8 cellular contexts compared by ENCODE assay signal in the genomic region with DNA sequence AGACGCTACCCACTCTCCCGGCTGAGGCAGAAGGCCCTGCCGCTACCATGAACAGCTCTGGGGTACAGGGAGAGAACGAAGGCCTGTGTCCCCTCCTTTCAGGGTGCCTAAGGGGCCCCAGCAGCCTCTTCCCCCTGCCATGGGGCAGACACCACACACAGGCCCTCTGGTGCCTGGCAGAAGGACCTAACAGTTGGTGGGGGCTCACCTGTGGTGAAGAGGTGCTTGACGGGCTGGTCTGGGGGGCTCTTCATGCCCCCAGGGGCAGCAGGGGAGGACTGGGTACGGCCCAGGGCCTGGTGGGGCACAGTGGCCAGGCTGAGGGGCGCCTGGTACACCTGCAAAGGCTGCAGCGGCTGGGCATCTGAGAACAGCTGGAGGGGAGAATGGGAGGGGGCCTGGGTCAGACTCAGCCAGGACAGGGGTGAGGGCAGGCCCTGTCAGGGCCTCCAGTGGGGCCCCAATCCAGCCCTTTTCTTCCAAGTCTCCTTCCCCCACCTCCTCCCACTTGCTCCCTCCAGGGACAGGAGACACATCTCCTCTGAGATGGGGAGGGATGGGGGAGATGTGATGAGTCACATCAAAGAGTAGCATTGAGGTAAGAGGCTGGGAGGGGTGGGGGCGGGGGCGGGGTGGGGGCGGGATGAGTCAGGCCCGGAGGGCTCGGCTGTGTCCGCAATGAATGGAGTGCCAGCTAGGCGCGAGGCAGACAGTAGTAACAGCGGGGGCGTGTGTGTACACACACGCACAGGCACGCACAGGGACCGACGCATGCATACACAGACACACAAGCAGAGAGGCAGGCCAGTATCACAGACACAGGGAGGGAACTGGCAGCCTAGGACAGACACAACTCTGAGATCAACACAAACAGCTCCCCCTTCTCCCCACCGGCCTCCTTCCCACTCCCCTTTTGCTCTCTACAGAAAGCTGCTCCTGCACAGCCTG. TPM values are rescaled to one million over a fixed set of nuclear protein-coding genes. Genes with fewer than 3 reads are reported as not detected.
DNase-seq lines count a peak whose midpoint lies in the region; ATAC-seq and TF ChIP-seq lines count a peak whose summit lies in the region.

No MANE protein-coding gene starts in this region.

- H2BK15ac ChIP-seq in H9 (ENCODE audit: low read depth, low read length), result no peak overlapping the region

- no peak overlapping the region for H2BK120ac ChIP-seq in H9 (ENCODE audit: low read depth, low read length, poor library complexity, severe bottlenecking)

- H3K4me1 Mint-ChIP-seq in H9, result peaks cover 39 to 43% of the 10 kb centered on the region in 2 experiments

- H3K9me3 ChIP-seq in H9 (ENCODE audit: control insufficient read depth, low read depth, low read length), result no peaks in the 10 kb centered on the region
- no peaks in the 10 kb centered on the region for H3K9me3 ChIP-seq in SK-N-SH
- no peaks in the 10 kb centered on the region for H3K9me3 ChIP-seq in ascending aorta
- H3K9me3 ChIP-seq in Peyer's patch, result no peaks in the 10 kb centered on the region

- H3K9ac ChIP-seq in H9 (ENCODE audit: extremely low read depth, insufficient read length, low read length) (peak overlapping the region; percentile 26), SK-N-SH (peak overlapping the region; percentile 42; the same call in 1 of the 2 replicates)

- H3K9me3 Mint-ChIP-seq in H9, result no peaks in the 10 kb centered on the region

- H3K27me3 Mint-ChIP-seq in H9 (ENCODE audit: low read depth), result peaks cover 1% of the 10 kb centered on the region; the same call in 1 of the 2 replicates

- no CpG with 5 or more reads among the region's 23 CpGs for whole genome bisulfite sequencing in H9 (ENCODE audit: extremely low coverage, insufficient read length, low lambda C conversion rate)
- 26% methylated on average over 17 of the region's 23 CpGs for WGBS in SK-N-SH (ENCODE audit: low lambda C conversion rate)

- no peak overlapping the region for H4K8ac ChIP-seq in H9 (replicated peaks; ENCODE audit: insufficient read length, low read depth, low read length)

- H3K27ac ChIP-seq in H9 (ENCODE audit: insufficient read length, low read depth, low read length), result no peak overlapping the region
- H3K27ac ChIP-seq in SK-N-SH (ENCODE audit: low read depth in 2 of 2, low read length in 1 of 2), result peak overlapping the region in 1 of 2 experiments; percentile 75; a peak in 3 of 4 replicates
- peak overlapping the region; percentile 69 to 76 for H3K27ac ChIP-seq in ascending aorta
- H3K27ac ChIP-seq in Peyer's patch, result peak overlapping the region in 1 of 4 donors; percentile 16

- no peaks in the 10 kb centered on the region for H3K79me1 ChIP-seq in H9 (ENCODE audit: insufficient read depth, low read depth, low read length, poor library complexity, severe bottlenecking)

- no peak overlapping the region for H2BK5ac ChIP-seq in H9 (ENCODE audit: insufficient read length, low read length)

- no peak for TF ChIP-seq POLR2A in Peyer's patch (IDR thresholded peaks at IDR 0.05)

- H3K4me1 ChIP-seq in H9 (ENCODE audit: insufficient read depth, low read length) (no peaks in the 10 kb centered on the region), SK-N-SH (ENCODE audit: control insufficient read depth in 1 of 2, insufficient read depth in 2 of 2, low read depth in 1 of 2, low read length in 1 of 2) (peaks cover 12 to 15% of the 10 kb centered on the region in 2 experiments; a peak in 3 of 4 replicates), ascending aorta (no peaks in the 10 kb centered on the region), Peyer's patch (peaks cover 0 to 6% (median 0%) of the 10 kb centered on the region in 4 donors)

- H3K4me3 ChIP-seq in SK-N-SH (ENCODE audit: low read depth in 2 of 2, low read length in 1 of 2) (no peak overlapping the region), ascending aorta (no peak overlapping the region), kidney epithelial cell (ENCODE audit: low read depth, low read length) (no peak overlapping the region), Peyer's patch (no peak overlapping the region)

- H3F3A ChIP-seq in SK-N-SH (replicated peaks; ENCODE audit: insufficient read depth), result peaks cover 20% of the 10 kb centered on the region

- H3K18ac ChIP-seq in H9 (ENCODE audit: insufficient read length, low read depth, low read length), result peak overlapping the region; percentile 60

- POLR2A ChIA-PET in SK-N-SH (lab: Yijun Ruan, JAX), result interaction anchor here (0.5 to 1.1 kb wide), 3 partner anchors 9 to 1427 kb away, joined by 3 read pairs; no protein-coding TSS in a partner anchor

- peaks cover 29 to 52% (median 51%) of the 10 kb centered on the region in 3 experiments; a peak in 6 of 7 replicates for H3K36me3 Mint-ChIP-seq in H9 (ENCODE audit: insufficient read depth in 1 of 3, low read depth in 3 of 3)

- H4K91ac ChIP-seq in H9 (ENCODE audit: insufficient read length, low read depth, low read length), result no peak overlapping the region

- peak overlapping the region; percentile 56 to 76 for H3K4me3 Mint-ChIP-seq in H9

- peaks cover 6% of the 10 kb centered on the region for H3K23me2 ChIP-seq in H9 (ENCODE audit: insufficient read length, low read depth, low read length, poor library complexity, severe bottlenecking)

- H3T11ph ChIP-seq in H9 (ENCODE audit: low read length), result no peak overlapping the region

- H2AK5ac ChIP-seq in H9 (ENCODE audit: insufficient read length, low read length), result no peak overlapping the region

- CTCF ChIA-PET in SK-N-SH (lab: Yijun Ruan, JAX), result interaction anchor here (0.7 to 4.3 kb wide), 9 partner anchors 16 to 177 kb away, joined by 3 to 23 read pairs (median 5); partner anchors contain the start of gene G6PC3

- DNase-seq in H9 (peak; percentile 89), SK-N-SH (peak; percentile 81), ascending aorta (ENCODE audit: low spot score in 2 of 2) (no peak), kidney epithelial cell (ENCODE audit: low read depth) (peak; percentile 72), Peyer's patch (no peak)
- DNase-seq in stimulated activated CD4-positive, alpha-beta T cell treated with anti-CD3 and anti-CD28 coated beads, TNF-alpha, amount 100 ng/mL, for 48 hours (ENCODE audit: low read depth in 3 of 3), result peak; percentile 20 to 51 (median 39)

- TF ChIP-seq RAD21 in SK-N-SH (IDR thresholded peaks at IDR 0.05; ENCODE audit: low read length), result no peak

- no peak overlapping the region for H3K23ac ChIP-seq in H9 (ENCODE audit: insufficient read length, low read depth, low read length)

- ATAC-seq in HG02588 (IDR thresholded peaks at IDR 0.05; ENCODE audit: unreplicated experiment) (no peak), HG02973 (IDR thresholded peaks at IDR 0.05; ENCODE audit: unreplicated experiment) (no peak)

- intact Hi-C loops in ascending aorta (cut with DNase I), result loop anchor here (5.0 kb wide), 1 partner anchor 36 kb away; the partner anchor contains the start of gene HDAC5

- H3K4me2 ChIP-seq in H9 (ENCODE audit: insufficient read depth, insufficient read length, low read length) (peak overlapping the region; percentile 78), SK-N-SH (peak overlapping the region; percentile 79)

- TF ChIP-seq EP300 in SK-N-SH (IDR thresholded peaks at IDR 0.05; ENCODE audit: borderline replicate concordance in 1 of 2, low read depth in 1 of 2, low read length in 1 of 2), result no peak

- H4K20me1 ChIP-seq in H9 (ENCODE audit: control insufficient read depth, insufficient read depth, insufficient read length) (no peaks in the 10 kb centered on the region), SK-N-SH (ENCODE audit: insufficient read depth) (no peaks in the 10 kb centered on the region)

- H4K5ac ChIP-seq in H9 (ENCODE audit: insufficient read length, low read depth, low read length), result peak overlapping the region; percentile 67

- H3K36me3 ChIP-seq in SK-N-SH (replicated peaks in 1 of 2; ENCODE audit: control insufficient read depth in 1 of 2, insufficient read depth in 2 of 2, low read length in 1 of 2), result peaks cover 4 to 15% of the 10 kb centered on the region in 2 experiments
- peaks cover 96 to 97% of the 10 kb centered on the region in 2 donors for H3K36me3 ChIP-seq in ascending aorta
- no peaks in the 10 kb centered on the region for H3K36me3 ChIP-seq in kidney epithelial cell (ENCODE audit: control insufficient read depth, insufficient read depth, low read length)
- peaks cover 0 to 81% (median 0%) of the 10 kb centered on the region in 3 donors for H3K36me3 ChIP-seq in Peyer's patch

- H3K9me2 ChIP-seq in SK-N-SH, result no peaks in the 10 kb centered on the region

- H3K4ac ChIP-seq in H9 (ENCODE audit: low read depth, low read length), result no peak overlapping the region

- no peak overlapping the region for H2AFZ ChIP-seq in H9 (ENCODE audit: low read length)
- no peak overlapping the region for H2AFZ ChIP-seq in SK-N-SH (ENCODE audit: low read depth)

- H3K27ac Mint-ChIP-seq in H9, result peak overlapping the region; percentile 96 to 98 (median 97); a peak in 6 of 7 replicates

- H2BK20ac ChIP-seq in H9 (ENCODE audit: low read depth, low read length, poor library complexity, severe bottlenecking), result no peak overlapping the region

- TF ChIP-seq CTCF in H9 (conservative IDR thresholded peaks at IDR 0.05) (no peak), SK-N-SH (IDR thresholded peaks at IDR 0.05) (no peak), ascending aorta (IDR thresholded peaks at IDR 0.05) (no peak), kidney epithelial cell (IDR thresholded peaks at IDR 0.05; ENCODE audit: insufficient read depth, low read length, poor library complexity, severe bottlenecking) (no peak), Peyer's patch (IDR thresholded peaks at IDR 0.05) (no peak)

- H3K27me3 ChIP-seq in H9 (ENCODE audit: insufficient read depth, low read length), result no peaks in the 10 kb centered on the region
- H3K27me3 ChIP-seq in SK-N-SH (ENCODE audit: insufficient read depth), result no peaks in the 10 kb centered on the region
- H3K27me3 ChIP-seq in ascending aorta, result no peaks in the 10 kb centered on the region
- no peaks in the 10 kb centered on the region for H3K27me3 ChIP-seq in kidney epithelial cell (ENCODE audit: control insufficient read depth, insufficient read depth, low read length)
- no peaks in the 10 kb centered on the region for H3K27me3 ChIP-seq in Peyer's patch

- no peaks in the 10 kb centered on the region for H3K79me2 ChIP-seq in H9 (ENCODE audit: insufficient read depth, low read length)
- H3K79me2 ChIP-seq in SK-N-SH (ENCODE audit: insufficient read depth), result no peaks in the 10 kb centered on the region

- peak overlapping the region; percentile 66 for H2BK12ac ChIP-seq in H9 (ENCODE audit: insufficient read length, low read depth, low read length)

- H3K56ac ChIP-seq in H9 (ENCODE audit: insufficient read length, low read depth, low read length), result no peak overlapping the region

- 0 out of 2 replicates have a peak overlapping the region, but pooled peaks have one; percentile 41 for H3K14ac ChIP-seq in H9 (ENCODE audit: insufficient read depth, low read length)

RNA-seq across cellular contexts. Expression of gene G6PC3, which starts 16.1 kb away (rescaled TPM):
- total RNA-seq in H9 (2021) (105 and 109 TPM in 2 replicates), ascending aorta (111 TPM), kidney epithelial cell (37.5 and 53.9 TPM in 2 replicates), Peyer's patch (10 to 100 TPM in 3 of 4 donors, 1 to 10 TPM in 1; 8.3 to 48.9 (median 33.8) TPM)
- 158 and 166 TPM in 2 replicates for polyA plus RNA-seq in SK-N-SH (2012; rRNA removed)
- polyA plus RNA-seq in SK-N-SH (2012; cell fraction: cytosol; rRNA removed), result 87.1 and 148 TPM in 2 replicates
- polyA plus RNA-seq in SK-N-SH (2012; cell fraction: nucleus; rRNA removed), result 45.7 and 77.2 TPM in 2 replicates

RNA-seq across cellular contexts. Expression of gene LSM12, which starts 20.2 kb away (rescaled TPM):
- total RNA-seq in H9 (2021) (128 TPM in 2 replicates), ascending aorta (12.5 TPM), kidney epithelial cell (39.1 and 52.7 TPM in 2 replicates), Peyer's patch (10 to 100 TPM; 10.7 to 28.4 (median 26.1) TPM)
- 26.6 and 31.3 TPM in 2 replicates for polyA plus RNA-seq in SK-N-SH (2012; rRNA removed)
- 33.4 and 36.1 TPM in 2 replicates for polyA plus RNA-seq in SK-N-SH (2012; cell fraction: cytosol; rRNA removed)
- polyA plus RNA-seq in SK-N-SH (2012; cell fraction: nucleus; rRNA removed), result 14.7 and 23.4 TPM in 2 replicates

RNA-seq across cellular contexts. Expression of gene HDAC5, which starts 36.8 kb away (rescaled TPM):
- total RNA-seq in H9 (2021) (39.5 and 41.3 TPM in 2 replicates), ascending aorta (189 TPM), kidney epithelial cell (32.5 and 37.7 TPM in 2 replicates), Peyer's patch (10 to 100 TPM; 42.4 to 71.0 (median 48.4) TPM)
- 19.0 and 21.0 TPM in 2 replicates for polyA plus RNA-seq in SK-N-SH (2012; rRNA removed)
- polyA plus RNA-seq in SK-N-SH (2012; cell fraction: cytosol; rRNA removed), result 6.4 and 12.2 TPM in 2 replicates
- 32.3 and 34.8 TPM in 2 replicates for polyA plus RNA-seq in SK-N-SH (2012; cell fraction: nucleus; rRNA removed)

RNA-seq across cellular contexts. Expression of gene HROB, which starts 55.1 kb away (rescaled TPM):
- total RNA-seq in H9 (2021) (23.3 and 24.1 TPM in 2 replicates), ascending aorta (not detected), kidney epithelial cell (3.1 and 3.8 TPM in 2 replicates), Peyer's patch (1 to 10 TPM in 3 of 4 donors, under 1 TPM in 1; 0.53 to 5.8 (median 1.6) TPM)
- polyA plus RNA-seq in SK-N-SH (2012; rRNA removed), result 3.2 and 4.0 TPM in 2 replicates
- 1.3 and 2.0 TPM in 2 replicates for polyA plus RNA-seq in SK-N-SH (2012; cell fraction: cytosol; rRNA removed)
- polyA plus RNA-seq in SK-N-SH (2012; cell fraction: nucleus; rRNA removed), result 10.1 TPM in 2 replicates

Comparison
In these comparisons a context has a peak if more than half of its experiments do, and no peak if none do; other contexts are left out.
1. DNase-seq: peak in H9 (single experiment), SK-N-SH (single experiment), kidney epithelial cell (single experiment) and stimulated activated CD4-positive, alpha-beta T cell treated with anti-CD3 and anti-CD28 coated beads, TNF-alpha, amount 100 ng/mL, for 48 hours (3 of 3); none in ascending aorta (0 of 2) and Peyer's patch (0 of 3).